Comparison of ENCODE assay signal across 4 cellular contexts in genomic region chr15:38437603-38438002, GRCh38. TPM values are rescaled to one million over a fixed set of nuclear protein-coding genes. Genes with fewer than 3 reads are reported as not detected.
DNase-seq lines count a peak whose midpoint lies in the region; ATAC-seq, FAIRE-seq and TF ChIP-seq lines count a peak whose summit lies in the region.
"Not testable (repeated sequence)": the region's sequence is repeated elsewhere in the genome, so short reads cannot be mapped to it uniquely, and the experiment has no call there.

No MANE protein-coding gene starts in this region.

- intact Hi-C loops in K562 (cut with micrococcal nuclease) = loop anchor here (5.0 kb wide), 2 partner anchors 185 to 245 kb away; partner anchors contain the start of gene SPRED1

- not testable (repeated sequence) for TF ChIP-seq CTCF in GM23338 (conservative IDR thresholded peaks at IDR 0.05; ENCODE audit: low read depth in 2 of 2); K562 (IDR thresholded peaks at IDR 0.05 in 2 of 3, conservative IDR thresholded peaks at IDR 0.05 in 1 of 3; ENCODE audit: insufficient read depth in 2 of 3, low read depth in 1 of 3, low read length in 3 of 3); neutrophil (IDR thresholded peaks at IDR 0.05)

- in situ Hi-C loops in K562 (cut with MboI) = not testable (repeated sequence)

- H3K4me1 Mint-ChIP-seq in CD8-positive, alpha-beta memory T cell; GM23338: not testable (repeated sequence)

- not testable (repeated sequence) for BruUV-seq in K562 (replicated peaks; lab: Mats Ljungman, UMichigan)

- peak overlapping the region in 1 of 2 experiments; percentile 41; a peak in 1 of 4 replicates for H3K9ac ChIP-seq in K562 (ENCODE audit: insufficient read depth in 1 of 2, low read depth in 2 of 2, low read length in 2 of 2)

- TF ChIP-seq POLR2A in K562 (conservative IDR thresholded peaks at IDR 0.05) = not testable (repeated sequence)

- H3K27me3 ChIP-seq in CD8-positive, alpha-beta memory T cell (ENCODE audit: insufficient read depth, low read length, poor library complexity, severe bottlenecking); GM23338 (ENCODE audit: insufficient read depth); K562 (ENCODE audit: control insufficient read depth in 2 of 2, insufficient read depth in 2 of 2, low read length in 2 of 2); neutrophil: not testable (repeated sequence)

- TF ChIP-seq RAD21 in K562 (CRISPR knock-in tag; conservative IDR thresholded peaks at IDR 0.05 in 1 of 2, IDR thresholded peaks at IDR 0.05 in 1 of 2) = not testable (repeated sequence)

- H3K9me3 ChIP-seq in CD8-positive, alpha-beta memory T cell (ENCODE audit: low read length); K562 (replicated peaks; ENCODE audit: control insufficient read depth, insufficient read depth, low read depth, low read length); neutrophil: not testable (repeated sequence)

- TF ChIP-seq EP300 in K562 (IDR thresholded peaks at IDR 0.05; ENCODE audit: low read length) = not testable (repeated sequence)

- not testable (repeated sequence) for H3K4me2 ChIP-seq in GM23338; K562 (ENCODE audit: insufficient read depth, low read length)

- DNase-seq in CD8-positive, alpha-beta memory T cell; GM23338 (ENCODE audit: low spot score); K562 (ENCODE audit: extremely low read depth in 1 of 4, low spot score in 3 of 4): not testable (repeated sequence)

- H3K27ac Mint-ChIP-seq in CD8-positive, alpha-beta memory T cell; GM23338: not testable (repeated sequence)

- H3K4me3 ChIP-seq in CD8-positive, alpha-beta memory T cell (ENCODE audit: low read length); GM23338; K562; neutrophil (ENCODE audit: low read depth in 1 of 2, low read length in 1 of 2): not testable (repeated sequence)

- H3K9me3 Mint-ChIP-seq in CD8-positive, alpha-beta memory T cell; GM23338: not testable (repeated sequence)

- FAIRE-seq in K562 (lab: Jason Lieb, UNC) = not testable (repeated sequence)

- not testable (repeated sequence) for H3K36me3 Mint-ChIP-seq in CD8-positive, alpha-beta memory T cell; GM23338 (ENCODE audit: low read depth)

- H3K4me3 Mint-ChIP-seq in CD8-positive, alpha-beta memory T cell; GM23338: not testable (repeated sequence)

- H3K36me3 ChIP-seq in CD8-positive, alpha-beta memory T cell (ENCODE audit: insufficient read depth, low read length); GM23338 (ENCODE audit: insufficient read depth); K562 (ENCODE audit: control insufficient read depth, insufficient read depth, low read length); neutrophil: not testable (repeated sequence)

- POLR2A ChIA-PET in CD8-positive, alpha-beta memory T cell (lab: Charles Lee) = not testable (repeated sequence)
- POLR2A ChIA-PET in K562 (lab: Yijun Ruan, JAX) = interaction anchor here (1.0 kb wide), 1 partner anchor 50 kb away, joined by 3 read pairs; no protein-coding TSS in a partner anchor

- H2AFZ ChIP-seq in GM23338 = peak overlapping the region; percentile 48; the same call in 1 of the 2 replicates
- peak overlapping the region; percentile 71 for H2AFZ ChIP-seq in K562 (ENCODE audit: low read depth, low read length)

- H3K79me2 ChIP-seq in GM23338 (replicated peaks; ENCODE audit: insufficient read depth); K562 (ENCODE audit: control insufficient read depth, insufficient read depth, low read length): not testable (repeated sequence)

- peaks cover 19 to 46% of the 10 kb centered on the region in 2 donors for H3K27me3 Mint-ChIP-seq in CD8-positive, alpha-beta memory T cell
- not testable (repeated sequence) for H3K27me3 Mint-ChIP-seq in GM23338 (ENCODE audit: insufficient read depth, low read depth, poor library complexity)

- not testable (repeated sequence) for H3K4me1 ChIP-seq in CD8-positive, alpha-beta memory T cell (ENCODE audit: insufficient read depth, low read length); GM23338 (ENCODE audit: insufficient read depth)
- H3K4me1 ChIP-seq in K562 (replicated peaks in 1 of 2; ENCODE audit: control insufficient read depth in 2 of 2, insufficient read depth in 2 of 2, low read length in 2 of 2) (peaks cover 4 to 12% of the 10 kb centered on the region in 2 experiments; a peak in 3 of 5 replicates), neutrophil (ENCODE audit: control insufficient read depth in 1 of 2, insufficient read depth in 1 of 2, low read depth in 1 of 2, low read length in 1 of 2) (peaks cover 25 to 28% of the 10 kb centered on the region in 2 experiments)

- peak overlapping the region; percentile 32 for H3K27ac ChIP-seq in CD8-positive, alpha-beta memory T cell (ENCODE audit: low read depth, low read length)
- H3K27ac ChIP-seq in GM23338 (ENCODE audit: low read depth) = not testable (repeated sequence)
- H3K27ac ChIP-seq in K562 (ENCODE audit: extremely low read depth, low read depth, low read length) (peak overlapping the region; percentile 56; the same call in 2 of the 3 replicates), neutrophil (peak overlapping the region; percentile 66)

- not testable (repeated sequence) for H3K9me1 ChIP-seq in K562 (ENCODE audit: control insufficient read depth, insufficient read depth, low read length)

- CTCF ChIA-PET in CD8-positive, alpha-beta memory T cell (lab: Charles Lee) = interaction anchor here (5.5 kb wide), 1 partner anchor 262 kb away, joined by 82 read pairs; no protein-coding TSS in a partner anchor
- CTCF ChIA-PET in K562 (lab: Yijun Ruan, JAX; ENCODE audit: low intra/inter-chr PET ratio) = interaction anchor here (0.6 kb wide), 1 partner anchor 1142 kb away, joined by 3 read pairs; no protein-coding TSS in a partner anchor

- not testable (repeated sequence) for H4K20me1 ChIP-seq in GM23338 (replicated peaks; ENCODE audit: insufficient read depth); K562 (replicated peaks; ENCODE audit: control insufficient read depth, insufficient read depth, low read length)

- H3F3A ChIP-seq in GM23338 (replicated peaks; ENCODE audit: low read depth) = not testable (repeated sequence)

- WGBS in K562 (ENCODE audit: insufficient coverage, low coverage, missing lambda C conversion rate) = 51% methylated on average over 4 of the region's 4 CpGs

- H3K9me2 ChIP-seq in GM23338 (ENCODE audit: insufficient read depth) = not testable (repeated sequence)

- not testable (repeated sequence) for ATAC-seq in GM23338, K562

TF ChIP-seq in K562, 482 proteins besides CTCF, POLR2A, EP300 and RAD21 (continues in another document):
- TF ChIP-seq CXXC5 (CRISPR knock-in tag; IDR thresholded peaks at IDR 0.05) (0 out of 2 replicates have a peak, but pooled peaks have one; percentile 52), MEF2D (tag; conservative IDR thresholded peaks at IDR 0.05; ENCODE audit: low read depth) (0 out of 2 replicates have a peak, but pooled peaks have one; percentile 45), HINFP (tag; conservative IDR thresholded peaks at IDR 0.05; ENCODE audit: low read depth) (0 out of 2 replicates have a peak, but pooled peaks have one; percentile 31), NR4A1 (tag; IDR thresholded peaks at IDR 0.05) (0 out of 2 replicates have a peak, but pooled peaks have one; percentile 32)
- TF ChIP-seq NR4A1 (CRISPR knock-in tag; IDR thresholded peaks at IDR 0.05) = not testable (repeated sequence)

RNA-seq across cellular contexts. Expression of gene FAM98B, which starts 16.3 kb away (rescaled TPM):
- total RNA-seq in CD8-positive, alpha-beta memory T cell = 10 to 100 TPM; 56.7 to 60.9 TPM
- 2.2 TPM for polyA plus RNA-seq in CD8-positive, alpha-beta memory T cell
- 30.8 and 32.5 TPM in 2 replicates for total RNA-seq in GM23338 (2014; rRNA removed; shearing (Covaris generic))
- 10.1 and 11.6 TPM in 2 replicates for polyA plus RNA-seq in GM23338 (2016; fragmentation: Nextera tagmentation; extraction: Ambion mirVana)
- total RNA-seq in K562 (2011; cell fraction: chromatin; rRNA removed; ENCODE audit: low replicate concordance) = 8.0 and 44.2 TPM in 2 replicates
- total RNA-seq in K562 (2011; cell fraction: nucleolus; rRNA removed) = 4.5 and 7.1 TPM in 2 replicates
- total RNA-seq in K562 (2011; cell fraction: nucleoplasm; rRNA removed) = 24.4 and 41.8 TPM in 2 replicates
- 5.5 and 10.9 TPM in 2 replicates for total RNA-seq in K562 (2014; rRNA removed)
- total RNA-seq in K562 (2014; rRNA removed; fragmentation: Illumina TruSeq; extraction: Trizol) = 9.4 and 10.0 TPM in 2 replicates
- total RNA-seq in K562 (2015; rRNA removed; fragmentation: Illumina TruSeq; extraction: Trizol) = 7.6 and 8.3 TPM in 2 replicates
- 26.2 and 29.4 TPM in 2 replicates for total RNA-seq in K562 (2021)
- polyA plus RNA-seq in K562 (2011; rRNA removed) = 35.7 and 42.0 TPM in 2 replicates
- polyA plus RNA-seq in K562 (2011; cell fraction: cytosol; rRNA removed) = 2.1 and 5.4 TPM in 2 replicates
- 1.8 and 2.7 TPM in 2 replicates for polyA plus RNA-seq in K562 (2011; cell fraction: nucleus; rRNA removed)
- 30.5 and 33.9 TPM in 2 replicates for polyA plus RNA-seq in K562 (2012)
- 29.5 and 34.0 TPM in 2 replicates for polyA plus RNA-seq in K562 (2014; fragmentation: Illumina TruSeq; extraction: Trizol)
- 1 to 10 TPM; 3.1 to 3.7 TPM for polyA plus RNA-seq in K562 (2014; fragmentation: Nextera tagmentation; extraction: Ambion mirVana)
- 20.6 and 21.4 TPM in 2 replicates for polyA plus RNA-seq in K562 (2014; rRNA removed)
- 18.5 and 21.2 TPM in 2 replicates for polyA minus RNA-seq in K562 (2011; rRNA and poly(A)+ RNA removed)
- 7.5 and 8.0 TPM in 2 replicates for polyA minus RNA-seq in K562 (2011; cell fraction: cytosol; rRNA and poly(A)+ RNA removed)
- polyA minus RNA-seq in K562 (2011; cell fraction: nucleus; rRNA and poly(A)+ RNA removed) = 13.1 and 21.1 TPM in 2 replicates
